ENCODE assay signal across 8 cellular contexts in genomic region chr6:139588076-139588639, GRCh38.
DNase-seq lines count a peak whose midpoint lies in the region; ATAC-seq and TF ChIP-seq lines count a peak whose summit lies in the region.

No MANE protein-coding gene starts in this region.

- 25% methylated on average over 3 of the region's 3 CpGs for WGBS in esophagus muscularis mucosa

- DNase-seq in HCT116 (ENCODE audit: low read depth, low spot score) (peak; percentile 52), NCI-H526 treated with DMSO at 0.1 percent for 48 hours (lab: John Stamatoyannopoulos, UW) (peak; percentile 10), esophagus muscularis mucosa (ENCODE audit: extremely low spot score) (peak; percentile 62), NCI-H1694 treated with DMSO at 0.1 percent for 48 hours (lab: John Stamatoyannopoulos, UW) (no peak), GM19238 (ENCODE audit: insufficient read length, low spot score) (no peak)

- no peak for TF ChIP-seq EP300 in esophagus muscularis mucosa (IDR thresholded peaks at IDR 0.05)

- H3K79me2 ChIP-seq in HCT116 (ENCODE audit: insufficient read depth, low read length): no peaks in the 10 kb centered on the region

- peak overlapping the region; percentile 72 for H2AFZ ChIP-seq in HCT116 (ENCODE audit: low read depth, low read length, poor library complexity, severe bottlenecking)

- TF ChIP-seq POLR2A in HCT116 (IDR thresholded peaks at IDR 0.05; ENCODE audit: borderline replicate concordance, extremely low read depth, insufficient read depth, insufficient read length) (no peak), esophagus muscularis mucosa (IDR thresholded peaks at IDR 0.05; ENCODE audit: low read depth) (no peak)

- TF ChIP-seq CTCF in HCT116 (IDR thresholded peaks at IDR 0.05 in 2 of 3, conservative IDR thresholded peaks at IDR 0.05 in 1 of 3; ENCODE audit: borderline replicate concordance in 1 of 3, insufficient read depth in 1 of 3, low read depth in 2 of 3, low read length in 2 of 3) (no peak), esophagus muscularis mucosa (IDR thresholded peaks at IDR 0.05) (no peak)

- CTCF ChIA-PET in HCT116 (lab: Charles Lee): no interaction called here

- no peaks in the 10 kb centered on the region for H4K20me1 ChIP-seq in HCT116 (ENCODE audit: insufficient read depth)

- peak overlapping the region in 1 of 2 experiments; percentile 26; a peak in 2 of 4 replicates for H3K4me3 ChIP-seq in HCT116 (replicated peaks in 1 of 2; ENCODE audit: low read depth in 1 of 2, low read length in 2 of 2)
- H3K4me3 ChIP-seq in esophagus muscularis mucosa: no peak overlapping the region
- H3K4me3 ChIP-seq in rectal smooth muscle tissue (ENCODE audit: low read length): no peak overlapping the region

- TF ChIP-seq RAD21 in HCT116 (IDR thresholded peaks at IDR 0.05; ENCODE audit: low read depth): no peak

- H3K9me2 ChIP-seq in HCT116 (ENCODE audit: insufficient read depth): no peaks in the 10 kb centered on the region

- H3K27ac ChIP-seq in HCT116 (ENCODE audit: low read depth, low read length): peak overlapping the region; percentile 63
- peak overlapping the region; percentile 83 to 86 (median 83) for H3K27ac ChIP-seq in esophagus muscularis mucosa (replicated peaks in 1 of 4)
- H3K27ac ChIP-seq in rectal smooth muscle tissue (ENCODE audit: low read depth, low read length): peak overlapping the region; percentile 48

- H3K4me2 ChIP-seq in HCT116 (ENCODE audit: low read length): peak overlapping the region; percentile 57

- H3K4me1 ChIP-seq in HCT116 (ENCODE audit: control insufficient read depth in 1 of 2, insufficient read depth in 2 of 2, low read length in 2 of 2) (peaks cover 32 to 33% of the 10 kb centered on the region in 2 experiments), esophagus muscularis mucosa (peaks cover 35 to 58% (median 55%) of the 10 kb centered on the region in 4 donors), rectal smooth muscle tissue (ENCODE audit: control insufficient read depth, insufficient read depth, low read length) (peaks cover 36% of the 10 kb centered on the region)

- intact Hi-C loops in HCT116 (cut with micrococcal nuclease): loop anchor here (10.0 kb wide), 1 partner anchor 213 kb away; the partner anchor contains the start of gene CITED2
- intact Hi-C loops in esophagus muscularis mucosa (cut with DNase I): no loop called here

- H3K9me3 ChIP-seq in HCT116 (ENCODE audit: control insufficient read depth in 1 of 2, insufficient read depth in 1 of 2, low read depth in 1 of 2, low read length in 2 of 2) (no peaks in the 10 kb centered on the region), esophagus muscularis mucosa (no peaks in the 10 kb centered on the region)

- BruUV-seq in HCT116 (replicated peaks; lab: Mats Ljungman, UMichigan): no TSS peak

- RAD21 ChIA-PET in HCT116 (lab: Charles Lee; ENCODE audit: low non-redundant PET in 1 of 2, low total read pairs in 2 of 2, uncharacterized antibody in 2 of 2, unreplicated experiment in 2 of 2): interaction anchor here in 1 of 2 experiments (0.9 kb wide), 1 partner anchor 218 kb away, joined by 4 read pairs; no protein-coding TSS in a partner anchor

- H3K27me3 ChIP-seq in HCT116 (ENCODE audit: insufficient read depth, low read length) (no peaks in the 10 kb centered on the region), esophagus muscularis mucosa (no peaks in the 10 kb centered on the region), rectal smooth muscle tissue (ENCODE audit: control insufficient read depth, insufficient read depth, low read length) (no peaks in the 10 kb centered on the region)

- POLR2A ChIA-PET in HCT116 (lab: Charles Lee): interaction anchor here (1.3 to 1.4 kb wide), 3 partner anchors 10 to 213 kb away, joined by 3 to 5 read pairs (median 4); partner anchors contain the start of gene CITED2

- ATAC-seq in HCT116: peak; percentile 75
- ATAC-seq in GM21360 (IDR thresholded peaks at IDR 0.05; ENCODE audit: unreplicated experiment): no peak
- no peak for ATAC-seq in GM21576 (IDR thresholded peaks at IDR 0.05; ENCODE audit: unreplicated experiment)

- no peak overlapping the region for H3K9ac ChIP-seq in HCT116 (ENCODE audit: low read length)
- H3K9ac ChIP-seq in rectal smooth muscle tissue (ENCODE audit: low read length): no peak overlapping the region

- no peaks in the 10 kb centered on the region for H3K36me3 ChIP-seq in HCT116 (ENCODE audit: control insufficient read depth in 1 of 2, insufficient read depth in 2 of 2, low read length in 2 of 2)
- H3K36me3 ChIP-seq in esophagus muscularis mucosa: no peaks in the 10 kb centered on the region
- H3K36me3 ChIP-seq in rectal smooth muscle tissue (ENCODE audit: control insufficient read depth, insufficient read depth, low read length): no peaks in the 10 kb centered on the region

TF ChIP-seq in HCT116, 20 proteins besides CTCF, POLR2A, EP300 and RAD21:
- TF ChIP-seq ZNF274 (IDR thresholded peaks at IDR 0.05; ENCODE audit: low read depth, low read length): no peak
- no peak for TF ChIP-seq REST (IDR thresholded peaks at IDR 0.05; ENCODE audit: low read depth)
- TF ChIP-seq JUND (IDR thresholded peaks at IDR 0.05): no peak; the same call in 1 of the 2 replicates
- peak; percentile 38; the same call in 1 of the 2 replicates for TF ChIP-seq SP1 (IDR thresholded peaks at IDR 0.05; ENCODE audit: low read depth)
- no peak for TF ChIP-seq MAX (IDR thresholded peaks at IDR 0.05)
- no peak for TF ChIP-seq ATF3 (IDR thresholded peaks at IDR 0.05)
- TF ChIP-seq FOSL1 (IDR thresholded peaks at IDR 0.05; ENCODE audit: low read depth): no peak
- TF ChIP-seq YY1 (IDR thresholded peaks at IDR 0.05; ENCODE audit: extremely low read depth, insufficient replicate concordance, low read depth, low read length): no peak

Comparison
In these comparisons a context has a peak if more than half of its experiments do, and no peak if none do; other contexts are left out.
1. DNase-seq: peak in HCT116 (single experiment), NCI-H526 treated with DMSO at 0.1 percent for 48 hours (single experiment) and esophagus muscularis mucosa (single experiment); none in NCI-H1694 treated with DMSO at 0.1 percent for 48 hours (single experiment) and GM19238 (single experiment).
2. Peak in every context shown above with its lines, with median percentiles within 50 percentile points of each other: H3K27ac ChIP-seq.